In genomic region chr14:64741961-64742360, GRCh38 we compare ENCODE assay signal across 21 cellular contexts. TPM values are rescaled to one million over a fixed set of nuclear protein-coding genes. Genes with fewer than 3 reads are reported as not detected.
DNase-seq lines count a peak whose midpoint lies in the region; ATAC-seq, FAIRE-seq and TF ChIP-seq lines count a peak whose summit lies in the region.
"Had no signal": no experiment of that assay in that cellular context is flagged by ENCODE, and none has a peak within 500 bp of the region (broad histone marks: within the 10 kb centered on the region; RNA-seq: fewer than 3 reads in every experiment).

No MANE protein-coding gene starts in this region.

- no peaks in the 10 kb centered on the region for H3K9me3 ChIP-seq in PC-3 (ENCODE audit: low read length)
- H3K9me3 ChIP-seq in RWPE2 (ENCODE audit: severe bottlenecking), result no peaks in the 10 kb centered on the region
- H3K9me3 ChIP-seq in esophagus muscularis mucosa, result no peaks in the 10 kb centered on the region
- H3K9me3 ChIP-seq: BE2C had no signal

- no peak for TF ChIP-seq POLR2A in esophagus muscularis mucosa (IDR thresholded peaks at IDR 0.05; ENCODE audit: low read depth)

- H4K20me1 ChIP-seq in PC-3 (ENCODE audit: low read length), result no peaks in the 10 kb centered on the region

- H3K4me3 ChIP-seq in PC-3 (ENCODE audit: low read length) (no peak overlapping the region), RWPE2 (ENCODE audit: severe bottlenecking) (no peak overlapping the region), esophagus muscularis mucosa (no peak overlapping the region)
- H3K4me3 ChIP-seq: GM23338 had no signal

- H3K4me3 Mint-ChIP-seq in stimulated activated effector memory CD8-positive, alpha-beta T cell treated with anti-CD3 and anti-CD28 coated beads, Interleukin-12 subunit alpha, Interleukin-12 subunit beta, amount 100 ng/mL, for 72 hours, result no peak overlapping the region
- H3K4me3 Mint-ChIP-seq: CD4-positive, CD25-positive, alpha-beta regulatory T cell; CD8-positive, alpha-beta memory T cell; GM23338 had no signal

- no peaks in the 10 kb centered on the region for H3K9me2 ChIP-seq in PC-3 (replicated peaks; ENCODE audit: low read length)

- TF ChIP-seq CTCF in PC-3 (conservative IDR thresholded peaks at IDR 0.05; ENCODE audit: low read depth, low read length) (no peak), RWPE2 (IDR thresholded peaks at IDR 0.05; ENCODE audit: poor library complexity, severe bottlenecking) (no peak), esophagus muscularis mucosa (IDR thresholded peaks at IDR 0.05) (no peak)

- no peak overlapping the region for H2AFZ ChIP-seq in PC-3 (ENCODE audit: low read length)
- H2AFZ ChIP-seq: GM23338 had no signal

- peak overlapping the region; percentile 54 for H3K27ac Mint-ChIP-seq in stimulated activated effector memory CD8-positive, alpha-beta T cell treated with anti-CD3 and anti-CD28 coated beads, Interleukin-12 subunit alpha, Interleukin-12 subunit beta, amount 100 ng/mL, for 72 hours
- H3K27ac Mint-ChIP-seq: GM23338 had no signal

- H3K36me3 ChIP-seq in PC-3 (ENCODE audit: low read depth, low read length) (peaks cover 59% of the 10 kb centered on the region), RWPE2 (ENCODE audit: low read depth) (peaks cover 100% of the 10 kb centered on the region), esophagus muscularis mucosa (peaks cover 47 to 86% (median 72%) of the 10 kb centered on the region in 4 donors)

- H3K27ac ChIP-seq in PC-3 (ENCODE audit: low read length), result no peak overlapping the region
- H3K27ac ChIP-seq in RWPE2 (ENCODE audit: poor library complexity, severe bottlenecking), result no peak overlapping the region
- H3K27ac ChIP-seq in esophagus muscularis mucosa (replicated peaks in 1 of 4), result no peak overlapping the region

- POLR2A ChIA-PET in PC-3 (lab: Charles Lee; ENCODE audit: unreplicated experiment), result no interaction called here

- CTCF ChIA-PET in PC-3 (lab: Charles Lee), result no interaction called here

- H3K79me2 ChIP-seq in PC-3 (ENCODE audit: low read length), result no peaks in the 10 kb centered on the region

- DNase-seq in PC-3 (no peak), RWPE2 (ENCODE audit: low spot score) (peak; percentile 64), urothelium cell line (ENCODE audit: low spot score) (no peak), esophagus muscularis mucosa (ENCODE audit: extremely low spot score) (no peak), DMS114 treated with DMSO at 0.1 percent for 48 hours (lab: John Stamatoyannopoulos, UW; ENCODE audit: unreplicated experiment) (no peak)
- DNase-seq in stimulated activated effector memory CD8-positive, alpha-beta T cell treated with anti-CD3 and anti-CD28 coated beads, Interleukin-12 subunit alpha, Interleukin-12 subunit beta, amount 100 ng/mL, for 72 hours (ENCODE audit: low spot score in 2 of 2), result no peak
- DNase-seq: ACHN; BE2C; C1 segment of cervical spinal cord; CD4-positive, CD25-positive, alpha-beta regulatory T cell; CD8-positive, alpha-beta memory T cell; COR-L47; DMS 273 treated with DMSO at 0.1 percent for 48 hours; HCEC 1CT had no signal

- peaks cover 7% of the 10 kb centered on the region for H3K36me3 Mint-ChIP-seq in stimulated activated effector memory CD8-positive, alpha-beta T cell treated with anti-CD3 and anti-CD28 coated beads, Interleukin-12 subunit alpha, Interleukin-12 subunit beta, amount 100 ng/mL, for 72 hours

- no peak overlapping the region for H3K9ac ChIP-seq in PC-3 (ENCODE audit: low read length)

- 93% methylated on average over 14 of the region's 15 CpGs for WGBS in esophagus muscularis mucosa

- no peaks in the 10 kb centered on the region for H3K9me3 Mint-ChIP-seq in stimulated activated effector memory CD8-positive, alpha-beta T cell treated with anti-CD3 and anti-CD28 coated beads, Interleukin-12 subunit alpha, Interleukin-12 subunit beta, amount 100 ng/mL, for 72 hours
- H3K9me3 Mint-ChIP-seq: GM23338 had no signal

- peaks cover 24% of the 10 kb centered on the region for H3K4me1 Mint-ChIP-seq in stimulated activated effector memory CD8-positive, alpha-beta T cell treated with anti-CD3 and anti-CD28 coated beads, Interleukin-12 subunit alpha, Interleukin-12 subunit beta, amount 100 ng/mL, for 72 hours

- BruUV-seq in PC-3 (replicated peaks; lab: Mats Ljungman, UMichigan), result TSS peak; percentile 13

- H3K27me3 ChIP-seq in PC-3 (ENCODE audit: low read length) (no peaks in the 10 kb centered on the region), RWPE2 (ENCODE audit: insufficient read depth, poor library complexity, severe bottlenecking) (no peaks in the 10 kb centered on the region), esophagus muscularis mucosa (no peaks in the 10 kb centered on the region)
- H3K27me3 ChIP-seq: BE2C had no signal

- H3F3A ChIP-seq in PC-3 (ENCODE audit: low read length, unreplicated experiment), result no peaks in the 10 kb centered on the region

- ATAC-seq in PC-3 (no peak), RWPE2 (ENCODE audit: low read depth) (no peak), GM21723 (IDR thresholded peaks at IDR 0.05; ENCODE audit: unreplicated experiment) (no peak)
- ATAC-seq in stimulated activated effector memory CD8-positive, alpha-beta T cell treated with anti-CD3 and anti-CD28 coated beads, Interleukin-12 subunit alpha, Interleukin-12 subunit beta, amount 100 ng/mL, for 72 hours, result no peak
- ATAC-seq: GM23338 had no signal

- H3K4me2 ChIP-seq in PC-3 (ENCODE audit: low read length), result no peak overlapping the region
- H3K4me2 ChIP-seq: GM23338 had no signal

- intact Hi-C loops in PC-3 (cut with micrococcal nuclease), result no loop called here
- intact Hi-C loops in esophagus muscularis mucosa (cut with DNase I), result no loop called here

- no peak for TF ChIP-seq EP300 in esophagus muscularis mucosa (IDR thresholded peaks at IDR 0.05)

- peak; percentile 35 for FAIRE-seq in urothelium cell line (lab: Jason Lieb, UNC)
- FAIRE-seq: A204.1, G401.6, GM12891, GM18507, H54 had no signal

- H3K4me1 ChIP-seq in PC-3 (ENCODE audit: insufficient read depth, low read length), result no peaks in the 10 kb centered on the region
- H3K4me1 ChIP-seq in RWPE2 (ENCODE audit: insufficient read depth, poor library complexity, severe bottlenecking), result no peaks in the 10 kb centered on the region
- H3K4me1 ChIP-seq in esophagus muscularis mucosa, result peaks cover 15 to 20% (median 17%) of the 10 kb centered on the region in 4 donors
- H3K4me1 ChIP-seq: BE2C had no signal

RNA-seq across cellular contexts. Expression of gene PLEKHG3, which starts 37.7 kb away (rescaled TPM):
- total RNA-seq in PC-3 (2014; rRNA removed), result 49.6 and 64.0 TPM in 2 replicates
- total RNA-seq in esophagus muscularis mucosa, result 10 to 100 TPM; 21.7 to 66.7 (median 35.1) TPM
